Comparison of ENCODE assay signal across 10 cellular contexts in the genomic region with DNA sequence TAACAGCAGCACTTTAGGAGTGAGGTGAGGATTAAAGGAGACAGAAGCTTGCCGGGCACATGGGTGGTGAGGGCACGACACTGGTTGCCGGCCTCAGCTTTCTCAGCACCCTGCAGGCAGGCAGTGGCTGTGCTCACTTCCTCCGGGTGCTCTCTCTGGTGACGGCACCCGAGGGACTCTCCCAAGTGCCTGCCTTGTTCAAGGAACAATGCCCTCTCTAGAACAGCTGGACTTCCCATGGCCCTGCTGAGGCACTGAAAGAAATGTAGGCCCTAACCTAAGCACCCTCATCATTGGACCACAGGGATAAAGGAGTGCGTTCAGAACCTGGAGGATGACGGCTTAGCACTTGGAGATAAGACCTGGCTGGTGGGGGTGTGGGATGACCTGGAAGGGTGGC.
DNase-seq lines count a peak whose midpoint lies in the region; ATAC-seq and TF ChIP-seq lines count a peak whose summit lies in the region.
"Had no signal": no experiment of that assay in that cellular context is flagged by ENCODE, and none has a peak within 500 bp of the region (broad histone marks: within the 10 kb centered on the region; RNA-seq: fewer than 3 reads in every experiment).

No MANE protein-coding gene starts in this region.

- peaks cover 26% of the 10 kb centered on the region for H3K4me1 Mint-ChIP-seq in activated naive CD8-positive, alpha-beta T cell treated with anti-CD3 and anti-CD28 coated beads, Interleukin-2, amount 50 U/mL, for 24 hours

- no peak overlapping the region for H3K4me3 ChIP-seq in right lobe of liver
- no peak overlapping the region for H3K4me3 ChIP-seq in suprapubic skin

- H3K9me3 Mint-ChIP-seq in activated naive CD8-positive, alpha-beta T cell treated with anti-CD3 and anti-CD28 coated beads, Interleukin-2, amount 50 U/mL, for 24 hours = no peaks in the 10 kb centered on the region

- peak overlapping the region; percentile 77 for H3K27ac Mint-ChIP-seq in activated naive CD8-positive, alpha-beta T cell treated with anti-CD3 and anti-CD28 coated beads, Interleukin-2, amount 50 U/mL, for 24 hours

- intact Hi-C loops in right lobe of liver (cut with DNase I) = loop anchor here (5.0 to 10.0 kb wide), 3 partner anchors 85 to 282 kb away; no protein-coding TSS in a partner anchor

- peak; percentile 50 for ATAC-seq in activated naive CD8-positive, alpha-beta T cell treated with anti-CD3 and anti-CD28 coated beads, Interleukin-2, amount 50 U/mL, for 24 hours
- ATAC-seq in right lobe of liver (peak in 3 of 4 donors; percentile 6 to 32 (median 23)), HG02763 (IDR thresholded peaks at IDR 0.05; ENCODE audit: unreplicated experiment) (no peak)

- H3K4me3 Mint-ChIP-seq in activated naive CD8-positive, alpha-beta T cell treated with anti-CD3 and anti-CD28 coated beads, Interleukin-2, amount 50 U/mL, for 24 hours = no peak overlapping the region

- H3K4me1 ChIP-seq in right lobe of liver = peaks cover 0 to 20% (median 2%) of the 10 kb centered on the region in 4 donors
- H3K4me1 ChIP-seq in suprapubic skin = peaks cover 69% of the 10 kb centered on the region

- H3K27me3 Mint-ChIP-seq in activated naive CD8-positive, alpha-beta T cell treated with anti-CD3 and anti-CD28 coated beads, Interleukin-2, amount 50 U/mL, for 24 hours = no peaks in the 10 kb centered on the region

- DNase-seq in NCI-H82 (lab: John Stamatoyannopoulos, UW) = peak; percentile 4
- no peak for DNase-seq in NCI-H82 treated with DMSO at 0.1 percent for 48 hours (lab: John Stamatoyannopoulos, UW; ENCODE audit: unreplicated experiment)
- DNase-seq in activated naive CD8-positive, alpha-beta T cell treated with anti-CD3 and anti-CD28 coated beads, Interleukin-2, amount 50 U/mL, for 24 hours = no peak
- no peak for DNase-seq in right lobe of liver
- no peak for DNase-seq in suprapubic skin (ENCODE audit: low spot score in 2 of 2)
- DNase-seq in HT-29 (ENCODE audit: low spot score) = no peak
- DNase-seq in GM19238 (ENCODE audit: insufficient read length, low spot score) = no peak
- DNase-seq: mesendoderm, NCI-H226 had no signal

- TF ChIP-seq POLR2A in right lobe of liver (IDR thresholded peaks at IDR 0.05) (no peak), suprapubic skin (IDR thresholded peaks at IDR 0.05) (no peak)

- H3K27ac ChIP-seq in right lobe of liver (peak overlapping the region; percentile 8 to 45 (median 33)), suprapubic skin (peak overlapping the region; percentile 84)

- H3K36me3 Mint-ChIP-seq in activated naive CD8-positive, alpha-beta T cell treated with anti-CD3 and anti-CD28 coated beads, Interleukin-2, amount 50 U/mL, for 24 hours (ENCODE audit: low read depth) = peaks cover 10% of the 10 kb centered on the region

- 26% methylated on average over 4 of the region's 8 CpGs for WGBS in right lobe of liver (ENCODE audit: insufficient coverage, low coverage, low lambda C conversion rate, missing lambda C conversion rate)
- WGBS in suprapubic skin = 97% methylated on average over 2 of the region's 8 CpGs

- peaks cover 0 to 9% (median 3%) of the 10 kb centered on the region in 4 donors for H3K36me3 ChIP-seq in right lobe of liver
- H3K36me3 ChIP-seq in suprapubic skin = peaks cover 23% of the 10 kb centered on the region

- H3K9me3 ChIP-seq in right lobe of liver (no peaks in the 10 kb centered on the region), suprapubic skin (no peaks in the 10 kb centered on the region)

- TF ChIP-seq CTCF in right lobe of liver (IDR thresholded peaks at IDR 0.05) = no peak
- no peak for TF ChIP-seq CTCF in suprapubic skin (IDR thresholded peaks at IDR 0.05)

- no peak for TF ChIP-seq EP300 in suprapubic skin (IDR thresholded peaks at IDR 0.05)

- H3K27me3 ChIP-seq in right lobe of liver (no peaks in the 10 kb centered on the region), suprapubic skin (no peaks in the 10 kb centered on the region)
